Comparison of ENCODE assay signal across 28 cellular contexts in the genomic region with DNA sequence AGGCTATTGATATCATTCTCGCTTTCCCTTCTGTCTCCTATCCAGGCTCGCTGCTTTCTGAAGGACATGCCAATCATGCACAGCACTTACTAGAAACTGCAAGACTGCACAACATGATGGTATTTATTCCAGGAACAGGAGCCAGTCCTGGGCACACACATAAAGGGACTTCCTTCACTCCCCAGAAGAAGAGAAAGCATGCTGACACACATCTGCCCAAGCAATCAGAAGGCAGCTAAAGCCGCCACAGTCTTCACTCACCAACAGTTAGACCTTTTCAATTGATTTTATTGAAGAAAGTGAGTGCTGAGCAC.
DNase-seq lines count a peak whose midpoint lies in the region; ATAC-seq, FAIRE-seq and TF ChIP-seq lines count a peak whose summit lies in the region.
"Had no signal": no experiment of that assay in that cellular context is flagged by ENCODE, and none has a peak within 500 bp of the region (broad histone marks: within the 10 kb centered on the region; RNA-seq: fewer than 3 reads in every experiment).

No MANE protein-coding gene starts in this region.

- no peak for TF ChIP-seq CTCF in OCI-LY3 (IDR thresholded peaks at IDR 0.05; ENCODE audit: low read depth, low read length)
- no peak for TF ChIP-seq CTCF in H1 (IDR thresholded peaks at IDR 0.05; ENCODE audit: control extremely low read depth in 1 of 3, insufficient read depth in 1 of 3, low read depth in 1 of 3, low read length in 3 of 3)
- no peak for TF ChIP-seq CTCF in neural progenitor cell (IDR thresholded peaks at IDR 0.05)
- TF ChIP-seq CTCF in Caco-2 (IDR thresholded peaks at IDR 0.05; ENCODE audit: insufficient read depth in 1 of 2, low read depth in 1 of 2, low read length in 1 of 2, severe bottlenecking in 1 of 2, unreplicated experiment in 1 of 2), result no peak

- H3K9me3 Mint-ChIP-seq in neural progenitor cell (no peaks in the 10 kb centered on the region), Caco-2 (ENCODE audit: unreplicated experiment) (peaks cover 15% of the 10 kb centered on the region)

- H2BK20ac ChIP-seq in H1 (ENCODE audit: low read length), result no peak overlapping the region; the same call in 1 of the 2 replicates

- no peak overlapping the region for H3K23ac ChIP-seq in H1 (ENCODE audit: insufficient read length)

- no peak for TF ChIP-seq EP300 in H1 (IDR thresholded peaks at IDR 0.05; ENCODE audit: borderline replicate concordance in 1 of 2, low read depth in 2 of 2, low read length in 2 of 2)

- H4K5ac ChIP-seq in H1 (ENCODE audit: insufficient read length, low read depth, low read length), result no peak overlapping the region

- peaks cover 4% of the 10 kb centered on the region for H3K36me3 ChIP-seq in OCI-LY3 (replicated peaks; ENCODE audit: low read depth, low read length)
- H3K36me3 ChIP-seq in H1 (ENCODE audit: control insufficient read depth in 2 of 4, insufficient read depth in 4 of 4, low read length in 3 of 4), result peaks cover 0 to 6% (median 2%) of the 10 kb centered on the region in 4 experiments; a peak in 3 of 8 replicates
- no peaks in the 10 kb centered on the region for H3K36me3 ChIP-seq in neural progenitor cell
- no peaks in the 10 kb centered on the region for H3K36me3 ChIP-seq in skeletal muscle tissue (ENCODE audit: control insufficient read depth in 3 of 3, insufficient read depth in 3 of 3, low read length in 3 of 3)
- H3K36me3 ChIP-seq in Caco-2 (ENCODE audit: control insufficient read depth, insufficient read depth, low read length), result no peaks in the 10 kb centered on the region
- H3K36me3 ChIP-seq: HAP-1 had no signal

- H3K9me3 ChIP-seq in OCI-LY3 (ENCODE audit: insufficient read depth, low read length) (peaks cover 9% of the 10 kb centered on the region; the same call in 1 of the 2 replicates), H1 (ENCODE audit: insufficient read depth in 2 of 2, low read depth in 1 of 2, low read length in 1 of 2) (peaks cover 12 to 15% of the 10 kb centered on the region in 2 experiments), neural progenitor cell (ENCODE audit: low read depth) (no peaks in the 10 kb centered on the region), skeletal muscle tissue (ENCODE audit: control insufficient read depth in 3 of 3, low read length in 3 of 3) (no peaks in the 10 kb centered on the region), Caco-2 (no peaks in the 10 kb centered on the region)

- H3K79me1 ChIP-seq in H1 (ENCODE audit: low read depth, low read length), result no peaks in the 10 kb centered on the region

- H3K36me3 Mint-ChIP-seq in neural progenitor cell, result no peaks in the 10 kb centered on the region
- no peaks in the 10 kb centered on the region for H3K36me3 Mint-ChIP-seq in Caco-2 (ENCODE audit: insufficient read depth, unreplicated experiment)
- H3K36me3 Mint-ChIP-seq: activated naive CD8-positive, alpha-beta T cell had no signal

- no TSS peak for BruUV-seq in Caco-2 (replicated peaks; lab: Mats Ljungman, UMichigan)

- no peak overlapping the region for H3K4ac ChIP-seq in H1 (replicated peaks; ENCODE audit: insufficient read length, low read depth, low read length)

- no peak overlapping the region; the same call in 1 of the 2 replicates for H3K18ac ChIP-seq in H1 (ENCODE audit: extremely low read depth, low read length)

- H4K20me1 ChIP-seq in OCI-LY3 (ENCODE audit: insufficient read depth, low read length) (no peaks in the 10 kb centered on the region), H1 (replicated peaks in 1 of 2; ENCODE audit: control insufficient read depth in 1 of 2, insufficient read depth in 2 of 2, low read length in 2 of 2) (no peaks in the 10 kb centered on the region), neural progenitor cell (ENCODE audit: low read depth) (no peaks in the 10 kb centered on the region)

- peak overlapping the region; percentile 88 for H2AFZ ChIP-seq in OCI-LY3 (ENCODE audit: low read depth, low read length)
- H2AFZ ChIP-seq in H1 (ENCODE audit: low read length), result peak overlapping the region; percentile 2; the same call in 1 of the 2 replicates
- peak overlapping the region; percentile 9 for H2AFZ ChIP-seq in neural progenitor cell (replicated peaks)

- no peak overlapping the region for H3K56ac ChIP-seq in H1 (replicated peaks; ENCODE audit: insufficient read length, low read depth, low read length)

- TF ChIP-seq POLR2A in H1 (IDR thresholded peaks at IDR 0.05; ENCODE audit: control extremely low read depth in 1 of 2, low read depth in 2 of 2, low read length in 2 of 2), result no peak

- H3K9ac ChIP-seq in OCI-LY3 (ENCODE audit: low read length) (peak overlapping the region; percentile 33), H1 (replicated peaks in 1 of 4; ENCODE audit: extremely low read depth in 1 of 4, low read depth in 3 of 4, low read length in 3 of 4) (no peak overlapping the region), neural progenitor cell (no peak overlapping the region), skeletal muscle tissue (ENCODE audit: low read depth in 1 of 3, low read length in 3 of 3) (peak overlapping the region in 1 of 3 donors; percentile 9)

- H3K4me1 ChIP-seq in OCI-LY3 (ENCODE audit: low read length) (peaks cover 15% of the 10 kb centered on the region), H1 (replicated peaks in 1 of 4; ENCODE audit: control insufficient read depth in 3 of 4, insufficient read depth in 4 of 4, low read length in 3 of 4) (peaks cover 0 to 4% (median 0%) of the 10 kb centered on the region in 4 experiments; a peak in 1 of 7 replicates), neural progenitor cell (no peaks in the 10 kb centered on the region), skeletal muscle tissue (ENCODE audit: control insufficient read depth in 3 of 3, insufficient read depth in 3 of 3, low read length in 3 of 3) (peaks cover 0 to 7% (median 4%) of the 10 kb centered on the region in 3 donors), Caco-2 (peaks cover 21% of the 10 kb centered on the region)

- no peak overlapping the region for H2BK12ac ChIP-seq in H1 (ENCODE audit: low read depth, low read length)

- no peak overlapping the region for H4K8ac ChIP-seq in H1 (ENCODE audit: extremely low read depth, insufficient read depth, low read length)

- POLR2A ChIA-PET in H1 (lab: Charles Lee; ENCODE audit: partially characterized antibody), result no interaction called here
- POLR2A ChIA-PET in Caco-2 (lab: Charles Lee), result no interaction called here

- peak overlapping the region; percentile 66 for H3K4me3 ChIP-seq in OCI-LY3 (ENCODE audit: low read length)
- H3K4me3 ChIP-seq in H1 (ENCODE audit: extremely low read depth in 1 of 4, insufficient read depth in 2 of 4, low read depth in 3 of 4, low read length in 4 of 4), result no peak overlapping the region
- no peak overlapping the region for H3K4me3 ChIP-seq in neural progenitor cell
- H3K4me3 ChIP-seq in skeletal muscle tissue (ENCODE audit: low read length in 3 of 3), result peak overlapping the region in 2 of 3 donors; percentile 49 to 53
- H3K4me3 ChIP-seq in Caco-2 (ENCODE audit: low read depth, low read length), result no peak overlapping the region
- H3K4me3 ChIP-seq: HAP-1, K562 had no signal

- H3K4me2 ChIP-seq in OCI-LY3 (ENCODE audit: low read length) (peak overlapping the region; percentile 80), H1 (ENCODE audit: insufficient read depth in 1 of 2, low read depth in 2 of 2, low read length in 2 of 2) (no peak overlapping the region), neural progenitor cell (no peak overlapping the region)

- H2BK120ac ChIP-seq in H1 (replicated peaks; ENCODE audit: low read depth, low read length), result no peak overlapping the region

- H3K4me1 Mint-ChIP-seq in neural progenitor cell, result no peaks in the 10 kb centered on the region
- no peaks in the 10 kb centered on the region for H3K4me1 Mint-ChIP-seq in Caco-2 (ENCODE audit: low read depth, unreplicated experiment)
- H3K4me1 Mint-ChIP-seq: activated CD4-positive, alpha-beta T cell treated with anti-CD3 and anti-CD28 coated beads for 36 hours had no signal

- H3K27me3 ChIP-seq in OCI-LY3 (ENCODE audit: low read depth, low read length) (no peaks in the 10 kb centered on the region), H1 (replicated peaks in 1 of 4; ENCODE audit: control insufficient read depth in 3 of 4, extremely low read depth in 1 of 4, insufficient read depth in 3 of 4, low read length in 3 of 4) (no peaks in the 10 kb centered on the region), neural progenitor cell (no peaks in the 10 kb centered on the region), skeletal muscle tissue (ENCODE audit: control insufficient read depth in 3 of 3, insufficient read depth in 3 of 3, low read length in 3 of 3) (no peaks in the 10 kb centered on the region), Caco-2 (replicated peaks; ENCODE audit: control insufficient read depth, insufficient read depth, low read length) (no peaks in the 10 kb centered on the region)

- H2BK15ac ChIP-seq in H1 (ENCODE audit: low read length), result no peak overlapping the region

- WGBS in H1 (ENCODE audit: extremely low coverage in 1 of 2, insufficient coverage in 1 of 2, insufficient read length in 1 of 2, insufficient replicate concordance in 2 of 2, low coverage in 1 of 2, low lambda C conversion rate in 2 of 2, missing lambda C conversion rate in 1 of 2), 2 experiments, result 92% methylated on average over 3 of the region's 3 CpGs; no CpG with 5 or more reads in 1 of the 2 experiments

- H3K27me3 Mint-ChIP-seq in neural progenitor cell (ENCODE audit: insufficient read depth, low read depth), result no peaks in the 10 kb centered on the region
- H3K27me3 Mint-ChIP-seq in Caco-2 (ENCODE audit: insufficient read depth, unreplicated experiment), result no peaks in the 10 kb centered on the region
- H3K27me3 Mint-ChIP-seq: activated CD4-positive, alpha-beta T cell treated with anti-CD3 and anti-CD28 coated beads for 36 hours; activated naive CD8-positive, alpha-beta T cell had no signal

- no peak overlapping the region for H3K14ac ChIP-seq in H1 (ENCODE audit: insufficient read length)

- no peaks in the 10 kb centered on the region for H3K79me2 ChIP-seq in OCI-LY3 (ENCODE audit: low read length)
- H3K79me2 ChIP-seq in H1 (ENCODE audit: control insufficient read depth in 1 of 2, insufficient read depth in 2 of 2, low read length in 2 of 2), result no peaks in the 10 kb centered on the region
- H3K79me2 ChIP-seq in neural progenitor cell (ENCODE audit: low read depth), result no peaks in the 10 kb centered on the region

- intact Hi-C loops in Caco-2 (cut with micrococcal nuclease; ENCODE audit: unreplicated experiment), result loop anchor here (5.0 kb wide), 1 partner anchor 63 kb away; no protein-coding TSS in a partner anchor

- H4K91ac ChIP-seq in H1 (replicated peaks; ENCODE audit: insufficient read length, low read length), result no peak overlapping the region

- H2AK5ac ChIP-seq in H1 (ENCODE audit: low read depth, low read length), result no peak overlapping the region

- DNase-seq in H1 (ENCODE audit: low read depth in 1 of 2, low spot score in 2 of 2), result no peak
- DNase-seq in neural progenitor cell (ENCODE audit: low spot score), result no peak
- no peak for DNase-seq in T1000 (lab: John Stamatoyannopoulos, UW)
- no peak for DNase-seq in Caco-2
- DNase-seq: activated CD4-positive, alpha-beta T cell treated with anti-CD3 and anti-CD28 coated beads for 36 hours; activated CD8-positive, alpha-beta memory T cell treated with anti-CD3 and anti-CD28 coated beads for 24 hours; activated effector memory CD4-positive, alpha-beta T cell treated with Interleukin-2 at 50 U/mL for 16 hours; dermis blood vessel endothelial cell; DMS79; GF-D8; islet precursor cell; NCI-H1105 treated with DMSO at 0.1 percent for 48 hours; NCI-H2029 treated with DMSO at 0.1 percent for 48 hours; NCI-H69; nephron progenitor cell; small intestine; stimulated activated CD4-positive, alpha-beta T cell treated with anti-CD3 and anti-CD28 coated beads, Interleukin-1b, Interleukin-23, amount 100 ng/mL, for 48 hours; trophoblast cell had no signal

- no peak for ATAC-seq in GM19328 (IDR thresholded peaks at IDR 0.05; ENCODE audit: unreplicated experiment)
- ATAC-seq: activated CD4-positive, alpha-beta T cell treated with anti-CD3 and anti-CD28 coated beads for 36 hours; K562; SK-N-SH treated with all-trans-retinoic acid at 6 μM for 48 hours had no signal

- FAIRE-seq in H1 (lab: Jason Lieb, UNC), result no peak
- FAIRE-seq: GM19239, K562, RCC 7860, small intestine had no signal

- CTCF ChIA-PET in H1 (lab: Charles Lee; ENCODE audit: partially characterized antibody), result interaction anchor here (1.4 to 5.3 kb wide), 2 partner anchors 14 to 69 kb away, joined by 5 to 32 read pairs; no protein-coding TSS in a partner anchor
- CTCF ChIA-PET in Caco-2 (lab: Charles Lee), result no interaction called here

- no peak overlapping the region; the same call in 1 of the 2 replicates for H2BK5ac ChIP-seq in H1 (ENCODE audit: low read depth, low read length)

- no peaks in the 10 kb centered on the region for H3K23me2 ChIP-seq in H1 (ENCODE audit: low read depth, low read length)

- H3K27ac ChIP-seq in OCI-LY3 (ENCODE audit: low read length), result peak overlapping the region; percentile 20; the same call in 1 of the 2 replicates
- no peak overlapping the region for H3K27ac ChIP-seq in H1 (ENCODE audit: low read depth, low read length)
- no peak overlapping the region for H3K27ac ChIP-seq in neural progenitor cell
- H3K27ac ChIP-seq in skeletal muscle tissue (ENCODE audit: low read depth, low read length), result no peak overlapping the region
- H3K27ac ChIP-seq: C4-2B had no signal

- no peak for TF ChIP-seq RAD21 in H1 (IDR thresholded peaks at IDR 0.05 in 1 of 2, conservative IDR thresholded peaks at IDR 0.05 in 1 of 2; ENCODE audit: low read depth in 2 of 2, low read length in 2 of 2)

- no peaks in the 10 kb centered on the region for H3F3A ChIP-seq in neural progenitor cell (ENCODE audit: low read depth)

- H3K4me3 Mint-ChIP-seq in neural progenitor cell (no peak overlapping the region), Caco-2 (ENCODE audit: unreplicated experiment) (no peak overlapping the region)
- H3K4me3 Mint-ChIP-seq: activated CD4-positive, alpha-beta T cell treated with anti-CD3 and anti-CD28 coated beads for 36 hours; activated naive CD8-positive, alpha-beta T cell; nephron progenitor cell had no signal

- no peak overlapping the region for H3K27ac Mint-ChIP-seq in neural progenitor cell
- H3K27ac Mint-ChIP-seq in Caco-2 (ENCODE audit: unreplicated experiment), result no peak overlapping the region
- H3K27ac Mint-ChIP-seq: activated CD4-positive, alpha-beta T cell treated with anti-CD3 and anti-CD28 coated beads for 36 hours; activated naive CD8-positive, alpha-beta T cell; nephron progenitor cell had no signal

Comparison
In these comparisons a context has a peak if more than half of its experiments do, and no peak if none do; other contexts are left out.
1. H2AFZ ChIP-seq: peak in every context shown above with its lines; median percentile 88 in OCI-LY3; 9 in neural progenitor cell; 2 in H1.
2. H3K4me3 ChIP-seq: peak in OCI-LY3 (single experiment) and skeletal muscle tissue (2 of 3); none in H1 (0 of 4), neural progenitor cell (single experiment) and Caco-2 (single experiment).